Comparison of ENCODE assay signal across 8 cellular contexts in the genomic region with DNA sequence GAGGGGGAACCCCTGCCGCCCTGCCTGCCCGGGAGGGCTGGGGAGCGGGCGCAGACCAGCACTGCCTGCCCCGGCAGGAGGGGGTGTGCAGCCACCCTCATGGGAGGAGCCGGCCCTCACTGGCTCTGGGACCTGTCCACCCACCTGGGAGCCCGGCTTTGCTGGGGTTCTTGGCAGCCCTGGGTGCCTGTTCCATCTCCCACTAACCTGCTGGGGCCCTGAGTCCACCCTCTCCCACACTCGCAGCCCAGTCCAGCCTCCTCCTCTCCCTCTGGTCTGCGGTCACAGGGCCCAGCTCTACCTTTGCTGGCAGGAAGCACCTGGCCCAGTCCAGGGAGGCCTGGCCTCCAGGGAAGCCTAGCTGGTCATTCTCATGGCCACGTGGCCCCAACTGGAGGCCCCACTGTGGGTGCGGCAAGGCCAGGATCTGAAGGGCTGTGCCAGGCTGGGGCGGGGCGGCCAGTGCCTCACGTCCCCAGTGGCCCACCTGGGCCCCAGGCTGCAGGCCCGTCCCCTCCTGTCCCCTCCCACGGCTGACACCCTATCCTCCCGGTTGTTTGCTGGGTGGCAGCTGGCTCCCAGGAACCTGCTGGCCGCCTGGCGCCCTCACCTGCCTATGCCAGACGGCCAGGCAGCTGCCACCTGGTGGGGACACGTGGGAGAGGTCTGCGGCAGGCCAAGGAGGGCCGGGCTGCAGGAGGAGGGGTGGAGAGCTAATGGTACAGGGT. TPM values are rescaled to one million over a fixed set of nuclear protein-coding genes. Genes with fewer than 3 reads are reported as not detected.
DNase-seq lines count a peak whose midpoint lies in the region; ATAC-seq and TF ChIP-seq lines count a peak whose summit lies in the region.

A gene (minus strand): TSS at position 393 of the 728 bp plus-strand sequence. CDS start 721 bp downstream, outside the sequence.

- H3K79me2 ChIP-seq in PC-9 (ENCODE audit: low read depth): peaks cover 16% of the 10 kb centered on the region

- no peaks in the 10 kb centered on the region for H3K9me3 ChIP-seq in Caco-2
- H3K9me3 ChIP-seq in PC-9 (ENCODE audit: insufficient read depth, low read depth): no peaks in the 10 kb centered on the region
- H3K9me3 ChIP-seq in upper lobe of left lung: no peaks in the 10 kb centered on the region

- H3K36me3 Mint-ChIP-seq in Caco-2 (ENCODE audit: insufficient read depth, unreplicated experiment) (peaks cover 12% of the 10 kb centered on the region), brain (no peaks in the 10 kb centered on the region)

- peak; percentile 51 to 84 for ATAC-seq in upper lobe of left lung (ENCODE audit: low FRiP score in 2 of 2)
- no peak for ATAC-seq in HG03025 (IDR thresholded peaks at IDR 0.05; ENCODE audit: low FRiP score, unreplicated experiment)
- ATAC-seq in HG02981 (IDR thresholded peaks at IDR 0.05; ENCODE audit: unreplicated experiment): no peak

- H3K4me3 Mint-ChIP-seq in Caco-2 (ENCODE audit: unreplicated experiment) (peak within 1 kb of the TSS; percentile 89), brain (peak within 1 kb of the TSS in 1 of 5 experiments; percentile 65)

- peak within 1 kb of the TSS; percentile 97 for H3K27ac Mint-ChIP-seq in Caco-2 (ENCODE audit: unreplicated experiment)
- peak within 1 kb of the TSS in 1 of 5 experiments; percentile 43 for H3K27ac Mint-ChIP-seq in brain

- H3K27me3 ChIP-seq in Caco-2 (replicated peaks; ENCODE audit: control insufficient read depth, insufficient read depth, low read length): no peaks in the 10 kb centered on the region
- H3K27me3 ChIP-seq in PC-9 (ENCODE audit: insufficient read depth, low read depth): no peaks in the 10 kb centered on the region
- no peaks in the 10 kb centered on the region for H3K27me3 ChIP-seq in upper lobe of left lung

- H4K20me1 ChIP-seq in PC-9 (ENCODE audit: insufficient read depth): peaks cover 16% of the 10 kb centered on the region

- WGBS in lower leg skin, 2 donors: 38 to 42% methylated on average over 15 to 20 of the region's 23 CpGs
- 39 to 53% methylated on average over 8 to 15 of the region's 23 CpGs for WGBS in upper lobe of left lung, 2 donors

- H2AFZ ChIP-seq in PC-9: no peak within 1 kb of the TSS

- peaks cover 35% of the 10 kb centered on the region for H3F3A ChIP-seq in PC-9 (ENCODE audit: insufficient read depth, low read depth)

- TF ChIP-seq POLR2A in lower leg skin (IDR thresholded peaks at IDR 0.05): no peak
- peak in 2 of 4 donors; percentile 27 to 44 for TF ChIP-seq POLR2A in upper lobe of left lung (IDR thresholded peaks at IDR 0.05)

- BruUV-seq in Caco-2 (replicated peaks; lab: Mats Ljungman, UMichigan): TSS peak; percentile 76
- BruUV-seq in PC-9 (replicated peaks; lab: Mats Ljungman, UMichigan): TSS peak; percentile 86

- no peak for TF ChIP-seq EP300 in upper lobe of left lung (IDR thresholded peaks at IDR 0.05)

- intact Hi-C loops in Caco-2 (cut with micrococcal nuclease; ENCODE audit: unreplicated experiment): loop anchor here (1.0 kb wide), 2 partner anchors 19 to 49 kb away; no protein-coding TSS in a partner anchor
- intact Hi-C loops in PC-9 (cut with micrococcal nuclease; ENCODE audit: unreplicated experiment): loop anchor here (1.0 to 2.0 kb wide), 5 partner anchors 15 to 52 kb away; a partner anchor contains a TSS
- intact Hi-C loops in lower leg skin (cut with DNase I; ENCODE audit: low total_unique reads): no loop called here

- peaks cover 31% of the 10 kb centered on the region for H3K4me1 ChIP-seq in Caco-2
- H3K4me1 ChIP-seq in PC-9 (replicated peaks; ENCODE audit: insufficient read depth): peaks cover 62% of the 10 kb centered on the region
- H3K4me1 ChIP-seq in upper lobe of left lung: peaks cover 0 to 24% (median 13%) of the 10 kb centered on the region in 4 donors

- peak within 1 kb of the TSS; percentile 94 for H3K4me2 ChIP-seq in PC-9

- H3K36me3 ChIP-seq in Caco-2 (ENCODE audit: control insufficient read depth, insufficient read depth, low read length) (no peaks in the 10 kb centered on the region), PC-9 (ENCODE audit: low read depth) (no peaks in the 10 kb centered on the region), upper lobe of left lung (no peaks in the 10 kb centered on the region)

- H3K4me3 ChIP-seq in Caco-2 (ENCODE audit: low read depth, low read length) (peak within 1 kb of the TSS; percentile 45), PC-9 (peak within 1 kb of the TSS; percentile 65), lower leg skin (ENCODE audit: low read depth, poor library complexity, severe bottlenecking) (no peak within 1 kb of the TSS), upper lobe of left lung (peak within 1 kb of the TSS in 2 of 4 donors; percentile 23 to 30)

- POLR2A ChIA-PET in Caco-2 (lab: Charles Lee): interaction anchor here (0.6 to 2.3 kb wide), 5 partner anchors 19 to 1035 kb away, joined by 3 to 31 read pairs (median 4); no protein-coding TSS in a partner anchor
- POLR2A ChIA-PET in PC-9 (lab: Charles Lee; ENCODE audit: unreplicated experiment): interaction anchor here (0.5 to 1.8 kb wide), 11 partner anchors 9 to 972 kb away, joined by 3 to 14 read pairs (median 5); a partner anchor contains a TSS

- H3K9me3 Mint-ChIP-seq in Caco-2 (ENCODE audit: unreplicated experiment): no peaks in the 10 kb centered on the region
- no peaks in the 10 kb centered on the region for H3K9me3 Mint-ChIP-seq in brain

- no peaks in the 10 kb centered on the region for H3K9me2 ChIP-seq in PC-9 (ENCODE audit: insufficient read depth)

- H3K27me3 Mint-ChIP-seq in Caco-2 (ENCODE audit: insufficient read depth, unreplicated experiment) (no peaks in the 10 kb centered on the region), brain (no peaks in the 10 kb centered on the region)

- DNase-seq in Caco-2: peak; percentile 86 to 87
- DNase-seq in HuH-7.5 (ENCODE audit: low spot score): peak; percentile 95
- peak; percentile 98 to 100 for DNase-seq in PC-9
- DNase-seq in lower leg skin (ENCODE audit: low spot score in 2 of 2): no peak
- peak; percentile 88 to 91 for DNase-seq in upper lobe of left lung

- H3K27ac ChIP-seq in PC-9 (peak within 1 kb of the TSS; percentile 96), upper lobe of left lung (peak within 1 kb of the TSS; percentile 41 to 65 (median 50))

- H3K4me1 Mint-ChIP-seq in Caco-2 (ENCODE audit: low read depth, unreplicated experiment): peaks cover 24% of the 10 kb centered on the region
- H3K4me1 Mint-ChIP-seq in brain: peaks cover 5% of the 10 kb centered on the region

- CTCF ChIA-PET in Caco-2 (lab: Charles Lee): interaction anchor here (0.6 to 2.1 kb wide), 8 partner anchors 12 to 95 kb away, joined by 3 to 28 read pairs (median 3); no protein-coding TSS in a partner anchor
- CTCF ChIA-PET in PC-9 (lab: Charles Lee): interaction anchor here (0.6 to 1.9 kb wide), 10 partner anchors 15 to 714 kb away, joined by 3 to 12 read pairs (median 4); a partner anchor contains a TSS

- TF ChIP-seq CTCF in Caco-2 (IDR thresholded peaks at IDR 0.05; ENCODE audit: insufficient read depth in 1 of 2, low read depth in 1 of 2, low read length in 1 of 2, severe bottlenecking in 1 of 2, unreplicated experiment in 1 of 2) (peak; percentile 74 to 84), PC-9 (conservative IDR thresholded peaks at IDR 0.05) (peak; percentile 80), brain (conservative IDR thresholded peaks at IDR 0.05) (peak; percentile 34 to 63), lower leg skin (IDR thresholded peaks at IDR 0.05) (peak in 1 of 3 donors; percentile 49), upper lobe of left lung (IDR thresholded peaks at IDR 0.05) (peak; percentile 23 to 86 (median 67))

RNA-seq across cellular contexts. Expression of the gene that starts here (rescaled TPM):
- total RNA-seq in Caco-2 (2022) (16.5 and 22.0 TPM in 2 replicates), PC-9 (2021) (21.4 TPM in 2 replicates), lower leg skin (100 to 1,000 TPM in 3 of 4 donors, 10 to 100 TPM in 1; 70.5 to 177 (median 119) TPM), upper lobe of left lung (10 to 100 TPM in 3 of 6 donors, 1 to 10 TPM in 3; 5.0 to 11.7 (median 10.4) TPM)
- polyA plus RNA-seq in brain (ENCODE audit: insufficient read depth, low read depth, low replicate concordance): 4.3 TPM

Comparison
In these comparisons a context has a peak if more than half of its experiments do, and no peak if none do; other contexts are left out.
1. DNase-seq: peak in Caco-2 (2 of 2), HuH-7.5 (single experiment), PC-9 (2 of 2) and upper lobe of left lung (2 of 2); none in lower leg skin (0 of 2).
2. ATAC-seq: peak in upper lobe of left lung (2 of 2); none in HG03025 (single experiment) and HG02981 (single experiment).